Comparison of ENCODE assay signal across 8 cellular contexts in genomic region chr11:130131957-130132850, GRCh38. TPM values are rescaled to one million over a fixed set of nuclear protein-coding genes. Genes with fewer than 3 reads are reported as not detected.
DNase-seq lines count a peak whose midpoint lies in the region; ATAC-seq and TF ChIP-seq lines count a peak whose summit lies in the region.

No MANE protein-coding gene starts in this region.

- H3K9ac ChIP-seq in neural cell (ENCODE audit: low read length), result no peak overlapping the region

- no peak overlapping the region for H3K4me3 ChIP-seq in neural cell (ENCODE audit: low read length)

- peak; percentile 78 for TF ChIP-seq RAD21 in neural cell (conservative IDR thresholded peaks at IDR 0.05)

- TF ChIP-seq EP300 in neural cell (conservative IDR thresholded peaks at IDR 0.05; ENCODE audit: poor library complexity, severe bottlenecking), result no peak

- no peak overlapping the region for H3K27ac ChIP-seq in neural cell (ENCODE audit: low read length)

- no peak overlapping the region for H3K4me3 Mint-ChIP-seq in activated CD4-positive, alpha-beta memory T cell treated with anti-CD3 and anti-CD28 coated beads for 36 hours

- H3K27ac Mint-ChIP-seq in activated CD4-positive, alpha-beta memory T cell treated with anti-CD3 and anti-CD28 coated beads for 36 hours, result no peak overlapping the region

- CTCF ChIA-PET in activated CD4-positive, alpha-beta memory T cell treated with anti-CD3 and anti-CD28 coated beads for 36 hours (lab: Charles Lee), result interaction anchor here (0.6 to 8.9 kb wide), 49 partner anchors 9 to 730 kb away, joined by 3 to 212 read pairs (median 5); partner anchors contain the start of gene NFRKB

- no peaks in the 10 kb centered on the region for H3K9me3 Mint-ChIP-seq in activated CD4-positive, alpha-beta memory T cell treated with anti-CD3 and anti-CD28 coated beads for 36 hours

- POLR2A ChIA-PET in activated CD4-positive, alpha-beta memory T cell treated with anti-CD3 and anti-CD28 coated beads for 36 hours (lab: Charles Lee), result interaction anchor here (1.1 kb wide), 2 partner anchors 61 to 211 kb away, joined by 3 read pairs; no protein-coding TSS in a partner anchor

- no peaks in the 10 kb centered on the region for H3K27me3 Mint-ChIP-seq in activated CD4-positive, alpha-beta memory T cell treated with anti-CD3 and anti-CD28 coated beads for 36 hours

- no peak overlapping the region for H3K4me2 ChIP-seq in neural cell (ENCODE audit: low read length)

- no peaks in the 10 kb centered on the region for H3K4me1 Mint-ChIP-seq in activated CD4-positive, alpha-beta memory T cell treated with anti-CD3 and anti-CD28 coated beads for 36 hours (ENCODE audit: low read depth)

- peaks cover 8% of the 10 kb centered on the region for H3K36me3 ChIP-seq in neural cell (ENCODE audit: insufficient read depth, low read length)

- no peak overlapping the region for H2AFZ ChIP-seq in neural cell (ENCODE audit: low read depth, low read length)

- no peaks in the 10 kb centered on the region for H3K79me2 ChIP-seq in neural cell (replicated peaks; ENCODE audit: insufficient read depth, low read length)

- H3K9me2 ChIP-seq in neural cell (ENCODE audit: insufficient read depth, low read length), result no peaks in the 10 kb centered on the region

- no peaks in the 10 kb centered on the region for H3F3A ChIP-seq in neural cell (ENCODE audit: insufficient read depth, low read length, poor library complexity, severe bottlenecking)

- DNase-seq in Right ventricle myocardium inferior (ENCODE audit: missing footprints) (no peak), cardiac septum (ENCODE audit: low spot score) (no peak), NCI-H460 (ENCODE audit: extremely low read depth, low read depth) (peak; percentile 64)
- DNase-seq in activated CD4-positive, alpha-beta memory T cell treated with anti-CD3 and anti-CD28 coated beads for 36 hours, result peak; percentile 55

- intact Hi-C loops in Right ventricle myocardium inferior (cut with DNase I), result loop anchor here (1.0 kb wide), 1 partner anchor 209 kb away; no protein-coding TSS in a partner anchor
- intact Hi-C loops in cardiac septum (cut with DNase I), result loop anchor here (2.0 to 5.0 kb wide), 2 partner anchors 130 to 209 kb away; partner anchors contain the start of gene PRDM10
- intact Hi-C loops in activated CD4-positive, alpha-beta memory T cell treated with anti-CD3 and anti-CD28 coated beads for 36 hours (cut with micrococcal nuclease), result loop anchor here (1.0 to 5.0 kb wide), 2 partner anchors 209 to 365 kb away; no protein-coding TSS in a partner anchor

- H3K27me3 ChIP-seq in neural cell (ENCODE audit: insufficient read depth, low read depth, low read length), result no peaks in the 10 kb centered on the region

- peaks cover 24% of the 10 kb centered on the region for H3K36me3 Mint-ChIP-seq in activated CD4-positive, alpha-beta memory T cell treated with anti-CD3 and anti-CD28 coated beads for 36 hours

- ATAC-seq in Right ventricle myocardium inferior (peak; percentile 71), HG03135 (IDR thresholded peaks at IDR 0.05; ENCODE audit: unreplicated experiment) (peak; percentile 70), esophagus mucosa (peak; percentile 87), GM21447 (IDR thresholded peaks at IDR 0.05; ENCODE audit: unreplicated experiment) (no peak)

- no peaks in the 10 kb centered on the region for H4K20me1 ChIP-seq in neural cell (ENCODE audit: insufficient read depth)

- TF ChIP-seq CTCF in neural cell (IDR thresholded peaks at IDR 0.05; ENCODE audit: poor library complexity, severe bottlenecking), result peak; percentile 75

- no peaks in the 10 kb centered on the region for H3K9me3 ChIP-seq in neural cell (ENCODE audit: low read length)

TF ChIP-seq in neural cell, 6 proteins besides CTCF, POLR2A, EP300 and RAD21:
- no peak for TF ChIP-seq EZH2 (IDR thresholded peaks at IDR 0.05; ENCODE audit: borderline replicate concordance, insufficient read depth, low read length, poor library complexity, severe bottlenecking)
- TF ChIP-seq SMC3 (conservative IDR thresholded peaks at IDR 0.05; ENCODE audit: poor library complexity), result peak; percentile 74

RNA-seq across cellular contexts. Expression of gene ST14, which starts 27.4 kb away (rescaled TPM):
- total RNA-seq in Right ventricle myocardium inferior, result 2.1 TPM
- 0.65 TPM for total RNA-seq in cardiac septum
- not detected in 2 replicates for total RNA-seq in NCI-H460 (2014; rRNA removed; shearing (Covaris generic))
- polyA plus RNA-seq in NCI-H460 (2014; cell fraction: nucleus; rRNA removed), result not detected in 2 replicates
- not detected for total RNA-seq in activated CD4-positive, alpha-beta memory T cell treated with anti-CD3 and anti-CD28 coated beads for 36 hours
- 121 TPM for total RNA-seq in esophagus mucosa
- polyA plus RNA-seq in neural cell, result not detected in 2 replicates
- not detected in 2 replicates for polyA minus RNA-seq in neural cell

Comparison
In these comparisons a context has a peak if more than half of its experiments do, and no peak if none do; other contexts are left out.
1. DNase-seq: peak in NCI-H460 (single experiment) and activated CD4-positive, alpha-beta memory T cell treated with anti-CD3 and anti-CD28 coated beads for 36 hours (single experiment); none in Right ventricle myocardium inferior (single experiment) and cardiac septum (single experiment).
2. RNA of gene ST14, which starts 27.4 kb away (total RNA-seq): 121 TPM in esophagus mucosa (single experiment); 2.1 TPM in Right ventricle myocardium inferior (single experiment), 0.65 TPM in cardiac septum (single experiment), not detected in activated CD4-positive, alpha-beta memory T cell treated with anti-CD3 and anti-CD28 coated beads for 36 hours and not detected in NCI-H460; every median in the first group is over 10 times any median in the second.